Comparison of ENCODE assay signal across 18 cellular contexts in the genomic region with DNA sequence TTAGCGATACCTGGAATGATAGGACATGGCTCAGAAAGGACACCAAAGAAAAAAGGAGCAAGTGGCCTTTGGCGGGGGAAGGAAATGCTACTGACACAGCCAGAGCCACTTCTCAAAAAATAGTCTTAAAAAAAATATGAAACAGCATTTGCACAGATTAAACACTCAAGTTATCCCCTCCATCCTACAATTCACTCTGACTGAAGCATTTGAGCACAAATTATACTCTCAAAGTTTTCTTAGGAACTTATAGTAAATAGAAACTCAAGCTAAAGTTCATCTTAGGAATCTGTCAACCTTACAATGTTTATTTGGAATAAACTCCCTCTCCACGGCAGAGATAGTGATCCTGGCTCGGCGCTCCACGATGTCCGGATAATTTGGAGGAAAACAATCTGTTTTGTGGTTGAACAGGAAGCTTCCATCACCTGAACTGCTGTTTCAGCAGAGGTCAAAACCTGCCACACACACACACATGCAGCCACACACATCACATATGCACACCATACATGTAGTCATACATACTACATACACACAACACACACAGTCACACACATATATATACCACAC.
A peak's percentile ranks its signal among the peaks of the same experiment; 100 is the strongest.
DNase-seq lines count a peak whose midpoint lies in the region; ATAC-seq and TF ChIP-seq lines count a peak whose summit lies in the region.
"Had no signal": no experiment of that assay in that cellular context is flagged by ENCODE, and none has a peak within 500 bp of the region (broad histone marks: within the 10 kb centered on the region; RNA-seq: fewer than 3 reads in every experiment).

No MANE protein-coding gene starts in this region.

- H3K27me3 ChIP-seq in hepatocyte = peaks cover 3% of the 10 kb centered on the region
- H3K27me3 ChIP-seq: BLaER1 treated with 17β-estradiol and CSF1 and Interleukin-3, amounts not matched to agents 10 nM and 100 nM; right atrium auricular region had no signal

- H3K27ac Mint-ChIP-seq in osteocyte (ENCODE audit: unreplicated experiment) = no peak overlapping the region
- no peak overlapping the region for H3K27ac Mint-ChIP-seq in activated naive CD4-positive, alpha-beta T cell treated with anti-CD3 and anti-CD28 coated beads, Interleukin-2, amount 10 ng/mL, durations not matched to agents 7 days and 5 days
- H3K27ac Mint-ChIP-seq: activated CD4-positive, alpha-beta T cell treated with anti-CD3 and anti-CD28 coated beads for 36 hours had no signal

- TF ChIP-seq CTCF in C4-2B (conservative IDR thresholded peaks at IDR 0.05) (peak; percentile 43), RWPE1 (conservative IDR thresholded peaks at IDR 0.05; ENCODE audit: low read depth) (peak; percentile 39), hepatocyte (IDR thresholded peaks at IDR 0.05; ENCODE audit: poor library complexity) (no peak), osteocyte (IDR thresholded peaks at IDR 0.05) (peak; percentile 18)

- peaks cover 13% of the 10 kb centered on the region for H3K4me1 Mint-ChIP-seq in osteocyte (ENCODE audit: unreplicated experiment)
- no peaks in the 10 kb centered on the region for H3K4me1 Mint-ChIP-seq in activated naive CD4-positive, alpha-beta T cell treated with anti-CD3 and anti-CD28 coated beads, Interleukin-2, amount 10 ng/mL, durations not matched to agents 7 days and 5 days
- H3K4me1 Mint-ChIP-seq: activated CD4-positive, alpha-beta T cell treated with anti-CD3 and anti-CD28 coated beads for 36 hours had no signal

- no peaks in the 10 kb centered on the region for H3K9me3 ChIP-seq in hepatocyte (ENCODE audit: low read depth)
- H3K9me3 ChIP-seq: BLaER1 treated with 17β-estradiol and CSF1 and Interleukin-3, amounts not matched to agents 10 nM and 100 nM; left ventricle myocardium inferior; right atrium auricular region had no signal

- H3K27ac ChIP-seq in C4-2B (no peak overlapping the region), RWPE1 (no peak overlapping the region), hepatocyte (no peak overlapping the region)
- H3K27ac ChIP-seq: BLaER1 treated with 17β-estradiol and CSF1 and Interleukin-3, amounts not matched to agents 10 nM and 100 nM; left ventricle myocardium inferior; right atrium auricular region had no signal

- peaks cover 12% of the 10 kb centered on the region for H3K4me1 ChIP-seq in hepatocyte (ENCODE audit: insufficient read depth)

- no peaks in the 10 kb centered on the region for H3K9me3 Mint-ChIP-seq in osteocyte (ENCODE audit: unreplicated experiment)
- no peaks in the 10 kb centered on the region for H3K9me3 Mint-ChIP-seq in activated naive CD4-positive, alpha-beta T cell treated with anti-CD3 and anti-CD28 coated beads, Interleukin-2, amount 10 ng/mL, durations not matched to agents 7 days and 5 days

- H3K36me3 ChIP-seq in hepatocyte (replicated peaks; ENCODE audit: insufficient read depth, low read depth) = no peaks in the 10 kb centered on the region
- H3K36me3 ChIP-seq: BLaER1 treated with 17β-estradiol and CSF1 and Interleukin-3, amounts not matched to agents 10 nM and 100 nM; left ventricle myocardium inferior; right atrium auricular region had no signal

- DNase-seq in RWPE1 (ENCODE audit: low spot score) = no peak
- DNase-seq in hepatocyte (ENCODE audit: low spot score) = no peak
- DNase-seq in osteocyte (ENCODE audit: extremely low spot score, unreplicated experiment) = no peak
- no peak for DNase-seq in activated naive CD4-positive, alpha-beta T cell treated with anti-CD3 and anti-CD28 coated beads, Interleukin-2, amount 10 ng/mL, durations not matched to agents 7 days and 5 days
- DNase-seq in DMS53 (lab: John Stamatoyannopoulos, UW) = no peak
- DNase-seq: activated naive CD4-positive, alpha-beta T cell treated with Interleukin-2 at 50 U/mL for 16 hours; activated T-cell treated with anti-CD3 and anti-CD28 coated beads, Interleukin-2, amount 50 U/mL, for 48 hours; central memory CD4-positive, alpha-beta T cell; NCI-H1092 treated with DMSO at 0.1 percent for 48 hours; NCI-H2029 treated with DMSO at 0.1 percent for 48 hours; T-helper 1 cell had no signal

- H3K79me2 ChIP-seq in hepatocyte = no peaks in the 10 kb centered on the region

- no peaks in the 10 kb centered on the region for H3K36me3 Mint-ChIP-seq in osteocyte (ENCODE audit: unreplicated experiment)
- H3K36me3 Mint-ChIP-seq in activated naive CD4-positive, alpha-beta T cell treated with anti-CD3 and anti-CD28 coated beads, Interleukin-2, amount 10 ng/mL, durations not matched to agents 7 days and 5 days = no peaks in the 10 kb centered on the region

- CTCF ChIA-PET in RWPE1 (lab: Yijun Ruan, JAX) = interaction anchor here (0.6 to 1.0 kb wide), 12 partner anchors 9 to 893 kb away, joined by 3 to 10 read pairs (median 3); no protein-coding TSS in a partner anchor
- CTCF ChIA-PET in activated naive CD4-positive, alpha-beta T cell treated with anti-CD3 and anti-CD28 coated beads, Interleukin-2, amount 10 ng/mL, durations not matched to agents 7 days and 5 days (lab: Charles Lee) = no interaction called here

- no peaks in the 10 kb centered on the region for H4K20me1 ChIP-seq in hepatocyte (ENCODE audit: insufficient read depth, poor library complexity, severe bottlenecking)
- H4K20me1 ChIP-seq: BLaER1 treated with 17β-estradiol and CSF1 and Interleukin-3, amounts not matched to agents 10 nM and 100 nM had no signal

- POLR2A ChIA-PET in RWPE1 (lab: Yijun Ruan, JAX; ENCODE audit: low non-redundant PET) = no interaction called here

- WGBS in hepatocyte (ENCODE audit: low lambda C conversion rate, missing lambda C conversion rate) = 33% methylated on average over 7 of the region's 7 CpGs

- H3K4me2 ChIP-seq in hepatocyte = peak overlapping the region; percentile 45
- H3K4me2 ChIP-seq: BLaER1 treated with 17β-estradiol and CSF1 and Interleukin-3, amounts not matched to agents 10 nM and 100 nM had no signal

- no peaks in the 10 kb centered on the region for H3K9me2 ChIP-seq in hepatocyte (replicated peaks; ENCODE audit: insufficient read depth)

- H3K27me3 Mint-ChIP-seq in osteocyte (ENCODE audit: unreplicated experiment) = peaks cover 51% of the 10 kb centered on the region
- H3K27me3 Mint-ChIP-seq in activated naive CD4-positive, alpha-beta T cell treated with anti-CD3 and anti-CD28 coated beads, Interleukin-2, amount 10 ng/mL, durations not matched to agents 7 days and 5 days = no peaks in the 10 kb centered on the region

- H3K4me3 Mint-ChIP-seq in osteocyte (ENCODE audit: unreplicated experiment) = no peak overlapping the region
- no peak overlapping the region for H3K4me3 Mint-ChIP-seq in activated naive CD4-positive, alpha-beta T cell treated with anti-CD3 and anti-CD28 coated beads, Interleukin-2, amount 10 ng/mL, durations not matched to agents 7 days and 5 days
- H3K4me3 Mint-ChIP-seq: activated CD4-positive, alpha-beta T cell treated with anti-CD3 and anti-CD28 coated beads for 36 hours had no signal

- no peak overlapping the region for H2AFZ ChIP-seq in hepatocyte

- ATAC-seq in GM18909 (IDR thresholded peaks at IDR 0.05; ENCODE audit: poor library complexity, unreplicated experiment) (no peak), HG02970 (IDR thresholded peaks at IDR 0.05; ENCODE audit: low FRiP score, unreplicated experiment) (no peak)
- ATAC-seq: activated CD4-positive, alpha-beta T cell treated with anti-CD3 and anti-CD28 coated beads for 36 hours had no signal

- H3K4me3 ChIP-seq in hepatocyte = no peak overlapping the region
- H3K4me3 ChIP-seq: BLaER1 treated with 17β-estradiol and CSF1 and Interleukin-3, amounts not matched to agents 10 nM and 100 nM; left ventricle myocardium inferior; right atrium auricular region had no signal
